ENCODE assay signal across 8 cellular contexts in the genomic region with DNA sequence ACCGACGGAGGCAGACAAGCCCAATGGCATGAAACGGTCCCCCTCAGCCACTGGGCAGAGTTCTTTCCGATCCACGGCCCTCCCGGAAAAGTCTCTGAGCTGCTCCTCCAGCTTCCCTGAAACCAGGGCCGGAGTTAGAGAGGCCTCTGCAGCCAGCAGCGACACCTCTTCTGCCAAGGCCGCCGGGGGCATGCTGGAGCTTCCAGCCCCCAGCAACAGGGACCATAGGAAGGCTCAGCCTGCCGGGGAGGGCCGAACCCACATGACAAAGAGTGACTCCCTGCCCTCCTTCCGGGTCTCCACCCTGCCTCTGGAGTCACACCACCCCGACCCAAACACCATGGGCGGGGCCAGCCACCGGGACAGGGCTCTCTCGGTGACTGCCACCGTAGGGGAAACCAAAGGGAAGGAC. TPM values are rescaled to one million over a fixed set of nuclear protein-coding genes. Genes with fewer than 3 reads are reported as not detected.
DNase-seq lines count a peak whose midpoint lies in the region; ATAC-seq, FAIRE-seq and TF ChIP-seq lines count a peak whose summit lies in the region.

No MANE protein-coding gene starts in this region.

- H3K27ac ChIP-seq in RWPE1 (peak overlapping the region; percentile 52), HepG2 (ENCODE audit: extremely low read length, insufficient read depth, low read length) (no peak overlapping the region)

- H3K36me3 ChIP-seq in adipocyte (ENCODE audit: control insufficient read depth, insufficient read depth, low read length, severe bottlenecking) (peaks cover 42% of the 10 kb centered on the region), HepG2 (replicated peaks in 1 of 2; ENCODE audit: control insufficient read depth in 1 of 2, insufficient read depth in 2 of 2, low read length in 2 of 2) (peaks cover 1 to 18% of the 10 kb centered on the region in 2 experiments; a peak in 4 of 5 replicates)

- no TSS peak for BruUV-seq in HepG2 (replicated peaks; lab: Mats Ljungman, UMichigan)

- no peak for TF ChIP-seq POLR2A in HepG2 (IDR thresholded peaks at IDR 0.05; ENCODE audit: insufficient read depth in 1 of 2, low read depth in 2 of 2, low read length in 2 of 2)

- H3K9ac ChIP-seq in adipocyte (ENCODE audit: low read length) (peak overlapping the region; percentile 80), HepG2 (ENCODE audit: insufficient read depth, low read depth, low read length) (no peak overlapping the region)

- TF ChIP-seq CTCF in RWPE1 (conservative IDR thresholded peaks at IDR 0.05; ENCODE audit: low read depth) (peak; percentile 24; the same call in 1 of the 2 replicates), HepG2 (CRISPR knock-in tag; IDR thresholded peaks at IDR 0.05) (no peak)

- in situ Hi-C loops in HepG2 (cut with HindIII; ENCODE audit: extremely low pct_ligation_motif_present, low pct_unique_long_range_greater_than_20kb), result no loop called here

- CTCF ChIA-PET in RWPE1 (lab: Yijun Ruan, JAX) (interaction anchor here (0.6 to 5.4 kb wide), 7 partner anchors 9 to 278 kb away, joined by 3 to 15 read pairs (median 4); no protein-coding TSS in a partner anchor), HepG2 (lab: Yijun Ruan, JAX; ENCODE audit: low intra/inter-chr PET ratio, low total read pairs) (no interaction called here)

- intact Hi-C loops in HepG2 (cut with micrococcal nuclease; ENCODE audit: unreplicated experiment), result no loop called here

- no peaks in the 10 kb centered on the region for H3K79me2 ChIP-seq in HepG2 (ENCODE audit: insufficient read depth, low read length)

- no peaks in the 10 kb centered on the region for H4K20me1 ChIP-seq in HepG2 (ENCODE audit: insufficient read depth, low read length)

- H3K27me3 ChIP-seq in adipocyte (replicated peaks; ENCODE audit: control insufficient read depth, insufficient read depth, low read length), result no peaks in the 10 kb centered on the region
- no peaks in the 10 kb centered on the region for H3K27me3 ChIP-seq in HepG2 (ENCODE audit: control insufficient read depth in 1 of 2, insufficient read depth in 2 of 2, low read length in 2 of 2)

- H3K4me2 ChIP-seq in HepG2 (ENCODE audit: low read depth, low read length), result no peak overlapping the region

- DNase-seq in Daoy (ENCODE audit: low read depth), result peak; percentile 32
- DNase-seq in RWPE1 (ENCODE audit: low spot score), result no peak
- DNase-seq in adipocyte (ENCODE audit: low read depth), result no peak
- no peak for DNase-seq in HepG2 (ENCODE audit: low spot score)
- DNase-seq in stimulated activated CD8-positive, alpha-beta memory T cell treated with anti-CD3 and anti-CD28 coated beads, Interleukin-15, amount 100 ng/mL, for 1 hour (ENCODE audit: low read depth), result peak; percentile 42
- no peak for DNase-seq in DMS153 (lab: John Stamatoyannopoulos, UW)
- no peak for DNase-seq in cerebellar cortex (ENCODE audit: low spot score)

- H3K4me1 ChIP-seq in adipocyte (ENCODE audit: control insufficient read depth, insufficient read depth, low read length), result peaks cover 17% of the 10 kb centered on the region
- H3K4me1 ChIP-seq in HepG2 (ENCODE audit: insufficient read depth, low read length), result no peaks in the 10 kb centered on the region

- H3K4me3 ChIP-seq in adipocyte (ENCODE audit: low read length) (peak overlapping the region; percentile 8), HepG2 (replicated peaks in 1 of 3; ENCODE audit: insufficient read depth in 1 of 3, low read depth in 2 of 3, low read length in 3 of 3) (no peak overlapping the region)

- FAIRE-seq in HepG2 (lab: Jason Lieb, UNC), result no peak

- no peak overlapping the region for H2AFZ ChIP-seq in HepG2 (ENCODE audit: low read length)

- 100% methylated on average over 6 of the region's 18 CpGs for WGBS in HepG2 (ENCODE audit: low lambda C conversion rate)

- ATAC-seq in HG02642 (IDR thresholded peaks at IDR 0.05; ENCODE audit: poor library complexity, unreplicated experiment) (peak; percentile 58), HepG2 (no peak)

- TF ChIP-seq EP300 in HepG2 (IDR thresholded peaks at IDR 0.05; ENCODE audit: low read depth in 2 of 2, low read length in 2 of 2) (no peak), HepG2 (CRISPR knock-in tag; IDR thresholded peaks at IDR 0.05; ENCODE audit: borderline replicate concordance) (no peak)

- no peak for TF ChIP-seq RAD21 in HepG2 (CRISPR knock-in tag; IDR thresholded peaks at IDR 0.05)

- POLR2A ChIA-PET in RWPE1 (lab: Yijun Ruan, JAX; ENCODE audit: low non-redundant PET) (no interaction called here), HepG2 (lab: Yijun Ruan, JAX) (no interaction called here)

- no peaks in the 10 kb centered on the region for H3K9me3 ChIP-seq in adipocyte (ENCODE audit: control insufficient read depth, low read length)
- H3K9me3 ChIP-seq in HepG2 (ENCODE audit: low read length), result no peaks in the 10 kb centered on the region

TF ChIP-seq in HepG2, 621 proteins besides CTCF, POLR2A, EP300 and RAD21:
- TF ChIP-seq AGO2 (optimal IDR thresholded peaks at IDR 0.05; ENCODE audit: low read depth, low read length), result peak; percentile 23
- TF ChIP-seq, protein P1, sequence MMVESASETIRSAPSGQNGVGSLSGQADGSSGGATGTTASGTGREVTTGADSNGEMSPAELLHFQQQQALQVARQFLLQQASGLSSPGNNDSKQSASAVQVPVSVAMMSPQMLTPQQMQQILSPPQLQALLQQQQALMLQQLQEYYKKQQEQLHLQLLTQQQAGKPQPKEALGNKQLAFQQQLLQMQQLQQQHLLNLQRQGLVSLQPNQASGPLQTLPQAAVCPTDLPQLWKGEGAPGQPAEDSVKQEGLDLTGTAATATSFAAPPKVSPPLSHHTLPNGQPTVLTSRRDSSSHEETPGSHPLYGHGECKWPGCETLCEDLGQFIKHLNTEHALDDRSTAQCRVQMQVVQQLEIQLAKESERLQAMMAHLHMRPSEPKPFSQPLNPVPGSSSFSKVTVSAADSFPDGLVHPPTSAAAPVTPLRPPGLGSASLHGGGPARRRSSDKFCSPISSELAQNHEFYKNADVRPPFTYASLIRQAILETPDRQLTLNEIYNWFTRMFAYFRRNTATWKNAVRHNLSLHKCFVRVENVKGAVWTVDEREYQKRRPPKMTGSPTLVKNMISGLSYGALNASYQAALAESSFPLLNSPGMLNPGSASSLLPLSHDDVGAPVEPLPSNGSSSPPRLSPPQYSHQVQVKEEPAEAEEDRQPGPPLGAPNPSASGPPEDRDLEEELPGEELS (CRISPR knock-in tag; IDR thresholded peaks at IDR 0.05), result no peak
- TF ChIP-seq, protein P2, sequence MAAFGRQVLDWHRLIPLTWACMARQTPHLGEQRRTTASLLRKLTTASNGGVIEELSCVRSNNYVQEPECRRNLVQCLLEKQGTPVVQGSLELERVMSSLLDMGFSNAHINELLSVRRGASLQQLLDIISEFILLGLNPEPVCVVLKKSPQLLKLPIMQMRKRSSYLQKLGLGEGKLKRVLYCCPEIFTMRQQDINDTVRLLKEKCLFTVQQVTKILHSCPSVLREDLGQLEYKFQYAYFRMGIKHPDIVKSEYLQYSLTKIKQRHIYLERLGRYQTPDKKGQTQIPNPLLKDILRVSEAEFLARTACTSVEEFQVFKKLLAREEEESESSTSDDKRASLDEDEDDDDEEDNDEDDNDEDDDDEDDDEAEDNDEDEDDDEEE (CRISPR knock-in tag; IDR thresholded peaks at IDR 0.05), result no peak

RNA-seq across cellular contexts. Expression of a gene that starts 30.1 kb away (rescaled TPM):
- not detected in 2 replicates for total RNA-seq in Daoy (2014; rRNA removed; shearing (Covaris generic))
- total RNA-seq in HepG2 (2016; rRNA removed; fragmentation: Illumina TruSeq; extraction: Trizol), result not detected in 2 replicates
- not detected in 2 replicates for total RNA-seq in HepG2 (2016; cell fraction: cytosol; rRNA removed; fragmentation: Illumina TruSeq; extraction: Trizol; ENCODE audit: low read depth)
- total RNA-seq in HepG2 (2016; cell fraction: insoluble cytoplasmic fraction; rRNA removed; fragmentation: Illumina TruSeq; extraction: Trizol), result not detected in 2 replicates
- not detected in 2 replicates for total RNA-seq in HepG2 (2016; cell fraction: membrane; rRNA removed; fragmentation: Illumina TruSeq; extraction: Trizol)
- not detected in 2 replicates for total RNA-seq in HepG2 (2016; cell fraction: nucleus; rRNA removed; fragmentation: Illumina TruSeq; extraction: Trizol)
- polyA plus RNA-seq in HepG2 (2011; rRNA removed), result not detected in 2 replicates
- not detected in 2 replicates for polyA plus RNA-seq in HepG2 (2011; cell fraction: cytosol; rRNA removed)
- polyA plus RNA-seq in HepG2 (2011; cell fraction: nucleus; rRNA removed), result not detected in 2 replicates
- not detected in 2 replicates for polyA plus RNA-seq in HepG2 (2012)
- not detected in 2 replicates for polyA plus RNA-seq in HepG2 (2016; cell fraction: cytosol; fragmentation: Illumina TruSeq; extraction: Trizol; ENCODE audit: low read depth)
- not detected in 2 replicates for polyA plus RNA-seq in HepG2 (2016; cell fraction: insoluble cytoplasmic fraction; fragmentation: Illumina TruSeq; extraction: Trizol; ENCODE audit: low read depth)
- not detected in 2 replicates for polyA plus RNA-seq in HepG2 (2016; cell fraction: membrane; fragmentation: Illumina TruSeq; extraction: Trizol; ENCODE audit: low read depth)
- not detected in 2 replicates for polyA plus RNA-seq in HepG2 (2016; cell fraction: nucleus; fragmentation: Illumina TruSeq; extraction: Trizol; ENCODE audit: insufficient read depth, low read depth)
- polyA minus RNA-seq in HepG2 (2011; rRNA and poly(A)+ RNA removed; ENCODE audit: low replicate concordance), result not detected in 2 replicates
- not detected in 2 replicates for polyA minus RNA-seq in HepG2 (2011; cell fraction: cytosol; rRNA and poly(A)+ RNA removed)
- not detected in 2 replicates for polyA minus RNA-seq in HepG2 (2011; cell fraction: nucleus; rRNA and poly(A)+ RNA removed)

Comparison
In these comparisons a context has a peak if more than half of its experiments do, and no peak if none do; other contexts are left out.
1. DNase-seq: peak in Daoy (single experiment) and stimulated activated CD8-positive, alpha-beta memory T cell treated with anti-CD3 and anti-CD28 coated beads, Interleukin-15, amount 100 ng/mL, for 1 hour (single experiment); none in RWPE1 (single experiment), adipocyte (single experiment), HepG2 (single experiment), DMS153 (single experiment) and cerebellar cortex (single experiment).